Comparison of ENCODE assay signal across 23 cellular contexts in the genomic region with DNA sequence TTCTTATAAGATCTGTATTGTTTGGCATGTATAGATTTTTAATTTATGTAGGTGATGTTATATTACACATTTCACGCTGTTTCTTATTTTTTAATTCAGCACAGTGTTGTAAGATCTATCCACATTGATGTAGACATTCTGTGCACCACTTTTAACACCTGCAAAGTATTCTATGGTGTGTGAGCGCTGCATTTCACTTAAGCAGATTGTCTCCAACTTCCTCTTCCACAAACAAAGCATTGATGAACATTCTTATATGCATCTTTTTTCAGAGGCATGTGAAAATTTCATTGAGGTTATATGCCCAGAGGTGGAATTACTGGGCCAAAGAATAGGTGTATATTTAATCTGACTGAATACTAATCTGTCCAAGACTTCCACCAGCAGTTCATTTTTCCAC. TPM values are rescaled to one million over a fixed set of nuclear protein-coding genes. Genes with fewer than 3 reads are reported as not detected.
A peak's percentile ranks its signal among the peaks of the same experiment; 100 is the strongest.
DNase-seq lines count a peak whose midpoint lies in the region; ATAC-seq and TF ChIP-seq lines count a peak whose summit lies in the region.
"Had no signal": no experiment of that assay in that cellular context is flagged by ENCODE, and none has a peak within 500 bp of the region (broad histone marks: within the 10 kb centered on the region; RNA-seq: fewer than 3 reads in every experiment).

No MANE protein-coding gene starts in this region.

- H3K4me1 Mint-ChIP-seq in stimulated activated naive CD8-positive, alpha-beta T cell treated with anti-CD3 and anti-CD28 coated beads, Interleukin-15, Interleukin-2, amounts not matched to agents 100 ng/mL and 50 ng/mL, for 24 hours (ENCODE audit: low read depth), result peaks cover 59% of the 10 kb centered on the region
- peaks cover 46% of the 10 kb centered on the region for H3K4me1 Mint-ChIP-seq in activated T-helper 2 cell treated with anti-CD3 and anti-CD28 coated beads, Interferon-gamma antibody, Interleukin-2, Interleukin-4, amounts not matched to agents 10 μg/mL and 5 μg/mL and 100 μg/mL, durations not matched to agents 14 hours and 24 hours and 36 hours (ENCODE audit: low read depth)
- peaks cover 53% of the 10 kb centered on the region for H3K4me1 Mint-ChIP-seq in activated T-helper 1 cell treated with anti-CD3 and anti-CD28 coated beads, Interleukin-12 subunit alpha, Interleukin-12 subunit beta, Interleukin-2, Interleukin-4 antibody, amounts not matched to agents 30 ng/mL and 10 ng/mL and 1 ng/mL, durations not matched to agents 14 hours and 24 hours and 36 hours (ENCODE audit: low read depth)
- H3K4me1 Mint-ChIP-seq in type B pancreatic cell (ENCODE audit: unreplicated experiment), result peaks cover 9% of the 10 kb centered on the region

- no peak for TF ChIP-seq CTCF in type B pancreatic cell (conservative IDR thresholded peaks at IDR 0.05)

- DNase-seq in stimulated activated naive CD8-positive, alpha-beta T cell treated with anti-CD3 and anti-CD28 coated beads, Interleukin-15, Interleukin-2, amounts not matched to agents 100 U/mL and 50 U/mL, for 24 hours, result no peak
- DNase-seq in NAMALWA (ENCODE audit: low spot score), result peak; percentile 65
- DNase-seq in activated T-helper 2 cell treated with anti-CD3 and anti-CD28 coated beads, Interferon-gamma antibody, Interleukin-2, Interleukin-4, amounts not matched to agents 10 μg/mL and 5 μg/mL and 100 μg/mL, durations not matched to agents 14 hours and 24 hours and 36 hours (ENCODE audit: low spot score), result no peak
- no peak for DNase-seq in activated T-helper 1 cell treated with anti-CD3 and anti-CD28 coated beads, Interleukin-12 subunit alpha, Interleukin-12 subunit beta, Interleukin-2, Interleukin-4 antibody, amounts not matched to agents 30 ng/mL and 10 ng/mL and 1 ng/mL, durations not matched to agents 14 hours and 24 hours and 36 hours (ENCODE audit: low spot score)
- no peak for DNase-seq in activated effector memory CD4-positive, alpha-beta T cell treated with Interleukin-2 at 50 U/mL for 16 hours
- DNase-seq in type B pancreatic cell (ENCODE audit: extremely low spot score, unreplicated experiment), result no peak
- no peak for DNase-seq in retina
- DNase-seq: BE2C; CD4-positive, alpha-beta T cell; COR-L47; DMS79; GOT3; HCEC 1CT; Kasumi-1; NCI-H1417 treated with DMSO at 0.1 percent for 48 hours; NCI-H187; NCI-H2227 treated with DMSO at 0.1 percent for 48 hours; NCI-H510A; NCI-H748 treated with DMSO at 0.1 percent for 48 hours had no signal

- no peaks in the 10 kb centered on the region for H3K27me3 Mint-ChIP-seq in stimulated activated naive CD8-positive, alpha-beta T cell treated with anti-CD3 and anti-CD28 coated beads, Interleukin-15, Interleukin-2, amounts not matched to agents 100 ng/mL and 50 ng/mL, for 24 hours
- H3K27me3 Mint-ChIP-seq in activated T-helper 2 cell treated with anti-CD3 and anti-CD28 coated beads, Interferon-gamma antibody, Interleukin-2, Interleukin-4, amounts not matched to agents 10 μg/mL and 5 μg/mL and 100 μg/mL, durations not matched to agents 14 hours and 24 hours and 36 hours (ENCODE audit: low read depth), result no peaks in the 10 kb centered on the region
- no peaks in the 10 kb centered on the region for H3K27me3 Mint-ChIP-seq in activated T-helper 1 cell treated with anti-CD3 and anti-CD28 coated beads, Interleukin-12 subunit alpha, Interleukin-12 subunit beta, Interleukin-2, Interleukin-4 antibody, amounts not matched to agents 30 ng/mL and 10 ng/mL and 1 ng/mL, durations not matched to agents 14 hours and 24 hours and 36 hours (ENCODE audit: insufficient read depth)
- no peaks in the 10 kb centered on the region for H3K27me3 Mint-ChIP-seq in type B pancreatic cell
- H3K27me3 Mint-ChIP-seq: CD4-positive, alpha-beta T cell had no signal

- H3K4me3 Mint-ChIP-seq in stimulated activated naive CD8-positive, alpha-beta T cell treated with anti-CD3 and anti-CD28 coated beads, Interleukin-15, Interleukin-2, amounts not matched to agents 100 ng/mL and 50 ng/mL, for 24 hours, result no peak overlapping the region
- no peak overlapping the region for H3K4me3 Mint-ChIP-seq in activated T-helper 2 cell treated with anti-CD3 and anti-CD28 coated beads, Interferon-gamma antibody, Interleukin-2, Interleukin-4, amounts not matched to agents 10 μg/mL and 5 μg/mL and 100 μg/mL, durations not matched to agents 14 hours and 24 hours and 36 hours (ENCODE audit: low read depth)
- no peak overlapping the region for H3K4me3 Mint-ChIP-seq in activated T-helper 1 cell treated with anti-CD3 and anti-CD28 coated beads, Interleukin-12 subunit alpha, Interleukin-12 subunit beta, Interleukin-2, Interleukin-4 antibody, amounts not matched to agents 30 ng/mL and 10 ng/mL and 1 ng/mL, durations not matched to agents 14 hours and 24 hours and 36 hours
- H3K4me3 Mint-ChIP-seq in type B pancreatic cell, result no peak overlapping the region
- H3K4me3 Mint-ChIP-seq: CD4-positive, alpha-beta T cell had no signal

- intact Hi-C loops in activated T-helper 2 cell treated with anti-CD3 and anti-CD28 coated beads, Interferon-gamma antibody, Interleukin-2, Interleukin-4, amounts not matched to agents 10 μg/mL and 5 μg/mL and 100 μg/mL, durations not matched to agents 14 hours and 24 hours and 36 hours (cut with micrococcal nuclease), result no loop called here
- intact Hi-C loops in activated T-helper 1 cell treated with anti-CD3 and anti-CD28 coated beads, Interleukin-12 subunit alpha, Interleukin-12 subunit beta, Interleukin-2, Interleukin-4 antibody, amounts not matched to agents 30 ng/mL and 10 ng/mL and 1 ng/mL, durations not matched to agents 14 hours and 24 hours and 36 hours (cut with micrococcal nuclease), result no loop called here

- no peaks in the 10 kb centered on the region for H3K36me3 Mint-ChIP-seq in stimulated activated naive CD8-positive, alpha-beta T cell treated with anti-CD3 and anti-CD28 coated beads, Interleukin-15, Interleukin-2, amounts not matched to agents 100 ng/mL and 50 ng/mL, for 24 hours (ENCODE audit: low read depth)
- no peaks in the 10 kb centered on the region for H3K36me3 Mint-ChIP-seq in activated T-helper 2 cell treated with anti-CD3 and anti-CD28 coated beads, Interferon-gamma antibody, Interleukin-2, Interleukin-4, amounts not matched to agents 10 μg/mL and 5 μg/mL and 100 μg/mL, durations not matched to agents 14 hours and 24 hours and 36 hours (ENCODE audit: low read depth)
- H3K36me3 Mint-ChIP-seq in activated T-helper 1 cell treated with anti-CD3 and anti-CD28 coated beads, Interleukin-12 subunit alpha, Interleukin-12 subunit beta, Interleukin-2, Interleukin-4 antibody, amounts not matched to agents 30 ng/mL and 10 ng/mL and 1 ng/mL, durations not matched to agents 14 hours and 24 hours and 36 hours (ENCODE audit: low read depth), result peaks cover 10% of the 10 kb centered on the region
- H3K36me3 Mint-ChIP-seq in type B pancreatic cell, result no peaks in the 10 kb centered on the region

- peaks cover 12% of the 10 kb centered on the region for H3K9me3 Mint-ChIP-seq in stimulated activated naive CD8-positive, alpha-beta T cell treated with anti-CD3 and anti-CD28 coated beads, Interleukin-15, Interleukin-2, amounts not matched to agents 100 ng/mL and 50 ng/mL, for 24 hours
- H3K9me3 Mint-ChIP-seq in activated T-helper 2 cell treated with anti-CD3 and anti-CD28 coated beads, Interferon-gamma antibody, Interleukin-2, Interleukin-4, amounts not matched to agents 10 μg/mL and 5 μg/mL and 100 μg/mL, durations not matched to agents 14 hours and 24 hours and 36 hours, result peaks cover 7% of the 10 kb centered on the region
- peaks cover 5% of the 10 kb centered on the region for H3K9me3 Mint-ChIP-seq in activated T-helper 1 cell treated with anti-CD3 and anti-CD28 coated beads, Interleukin-12 subunit alpha, Interleukin-12 subunit beta, Interleukin-2, Interleukin-4 antibody, amounts not matched to agents 30 ng/mL and 10 ng/mL and 1 ng/mL, durations not matched to agents 14 hours and 24 hours and 36 hours
- H3K9me3 Mint-ChIP-seq in type B pancreatic cell, result no peaks in the 10 kb centered on the region
- H3K9me3 Mint-ChIP-seq: CD4-positive, alpha-beta T cell had no signal

- peak overlapping the region; percentile 32 for H3K27ac Mint-ChIP-seq in stimulated activated naive CD8-positive, alpha-beta T cell treated with anti-CD3 and anti-CD28 coated beads, Interleukin-15, Interleukin-2, amounts not matched to agents 100 ng/mL and 50 ng/mL, for 24 hours
- peak overlapping the region; percentile 28 for H3K27ac Mint-ChIP-seq in activated T-helper 2 cell treated with anti-CD3 and anti-CD28 coated beads, Interferon-gamma antibody, Interleukin-2, Interleukin-4, amounts not matched to agents 10 μg/mL and 5 μg/mL and 100 μg/mL, durations not matched to agents 14 hours and 24 hours and 36 hours
- H3K27ac Mint-ChIP-seq in activated T-helper 1 cell treated with anti-CD3 and anti-CD28 coated beads, Interleukin-12 subunit alpha, Interleukin-12 subunit beta, Interleukin-2, Interleukin-4 antibody, amounts not matched to agents 30 ng/mL and 10 ng/mL and 1 ng/mL, durations not matched to agents 14 hours and 24 hours and 36 hours, result no peak overlapping the region
- H3K27ac Mint-ChIP-seq in type B pancreatic cell, result no peak overlapping the region
- H3K27ac Mint-ChIP-seq: CD4-positive, alpha-beta T cell had no signal

- no peak for ATAC-seq in stimulated activated naive CD8-positive, alpha-beta T cell treated with anti-CD3 and anti-CD28 coated beads, Interleukin-15, Interleukin-2, amounts not matched to agents 100 U/mL and 50 U/mL, for 24 hours
- ATAC-seq: Right ventricle myocardium inferior had no signal

RNA-seq across cellular contexts. Expression of gene POU2AF1, which starts 3.4 kb away (rescaled TPM):
- total RNA-seq in activated T-helper 2 cell treated with anti-CD3 and anti-CD28 coated beads, Interferon-gamma antibody, Interleukin-2, Interleukin-4, amounts not matched to agents 10 μg/mL and 5 μg/mL and 100 μg/mL, durations not matched to agents 14 hours and 24 hours and 36 hours, result 35.2 and 37.2 TPM in 2 replicates
- 80.7 and 81.0 TPM in 2 replicates for total RNA-seq in activated T-helper 1 cell treated with anti-CD3 and anti-CD28 coated beads, Interleukin-12 subunit alpha, Interleukin-12 subunit beta, Interleukin-2, Interleukin-4 antibody, amounts not matched to agents 30 ng/mL and 10 ng/mL and 1 ng/mL, durations not matched to agents 14 hours and 24 hours and 36 hours
- total RNA-seq in type B pancreatic cell (ENCODE audit: low replicate concordance), result 0.24 and 0.26 TPM in 2 replicates
- total RNA-seq: MCF 10A, SJSA1 had no signal

Comparison
In these comparisons a context has a peak if more than half of its experiments do, and no peak if none do; other contexts are left out.
1. H3K27ac Mint-ChIP-seq: peak in stimulated activated naive CD8-positive, alpha-beta T cell treated with anti-CD3 and anti-CD28 coated beads, Interleukin-15, Interleukin-2, amounts not matched to agents 100 ng/mL and 50 ng/mL, for 24 hours (single experiment) and activated T-helper 2 cell treated with anti-CD3 and anti-CD28 coated beads, Interferon-gamma antibody, Interleukin-2, Interleukin-4, amounts not matched to agents 10 μg/mL and 5 μg/mL and 100 μg/mL, durations not matched to agents 14 hours and 24 hours and 36 hours (single experiment); none in activated T-helper 1 cell treated with anti-CD3 and anti-CD28 coated beads, Interleukin-12 subunit alpha, Interleukin-12 subunit beta, Interleukin-2, Interleukin-4 antibody, amounts not matched to agents 30 ng/mL and 10 ng/mL and 1 ng/mL, durations not matched to agents 14 hours and 24 hours and 36 hours (single experiment) and type B pancreatic cell (single experiment).
2. RNA of gene POU2AF1, which starts 3.4 kb away (total RNA-seq): 80.7 to 81.0 TPM in activated T-helper 1 cell treated with anti-CD3 and anti-CD28 coated beads, Interleukin-12 subunit alpha, Interleukin-12 subunit beta, Interleukin-2, Interleukin-4 antibody, amounts not matched to agents 30 ng/mL and 10 ng/mL and 1 ng/mL, durations not matched to agents 14 hours and 24 hours and 36 hours and 35.2 to 37.2 TPM in activated T-helper 2 cell treated with anti-CD3 and anti-CD28 coated beads, Interferon-gamma antibody, Interleukin-2, Interleukin-4, amounts not matched to agents 10 μg/mL and 5 μg/mL and 100 μg/mL, durations not matched to agents 14 hours and 24 hours and 36 hours; 0.24 to 0.26 TPM in type B pancreatic cell; every median in the first group is over 10 times any median in the second.